Comparison of ENCODE assay signal across 1 cellular context in the genomic region with DNA sequence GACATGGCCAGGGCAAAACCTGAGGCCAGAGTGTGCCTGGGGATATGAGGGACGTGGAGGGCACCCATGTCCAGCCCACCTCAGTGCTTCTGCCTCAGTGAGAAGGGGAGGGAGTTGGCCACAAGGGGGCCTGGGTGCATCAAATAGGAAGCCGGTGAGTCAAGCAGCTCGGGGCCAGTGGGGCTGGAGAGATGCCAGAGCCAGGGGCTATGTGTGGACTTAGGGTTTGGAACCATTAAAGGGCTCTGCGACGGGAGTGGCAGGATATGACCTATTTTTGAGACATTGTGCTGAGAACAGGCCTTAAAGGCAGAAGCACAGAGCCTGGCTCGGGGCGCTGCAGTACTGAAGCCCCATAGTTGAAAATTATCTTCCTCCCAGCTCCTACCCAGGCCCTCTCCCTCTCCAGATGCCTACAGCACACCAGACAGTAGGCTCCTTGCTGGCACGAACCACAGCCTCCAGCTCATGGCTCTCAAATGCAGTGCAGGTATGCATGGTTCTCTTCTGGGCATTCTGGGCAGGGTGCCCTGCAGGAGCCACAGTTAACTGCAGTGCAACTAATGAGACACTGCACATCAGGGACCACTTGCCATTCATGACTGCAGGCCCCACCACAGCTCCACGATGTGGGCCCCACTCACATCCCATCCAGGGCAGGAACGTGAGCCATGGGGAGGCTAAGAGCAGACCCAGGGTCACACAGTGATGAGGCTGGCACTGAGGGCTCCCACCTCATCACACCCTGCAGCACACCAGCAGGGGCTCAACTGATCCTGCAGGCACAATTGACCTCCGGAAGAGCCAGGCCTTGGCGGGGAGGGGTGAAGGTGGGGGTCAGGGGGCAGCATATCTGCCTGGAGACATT.
TF ChIP-seq lines count a peak whose summit lies in the region.

No MANE protein-coding gene starts in this region.

TF ChIP-seq in GM23338, 12 proteins besides CTCF, POLR2A, EP300 and RAD21:
- no peak for TF ChIP-seq STAT1 (IDR thresholded peaks at IDR 0.05; ENCODE audit: unreplicated experiment)
- TF ChIP-seq EZH2 (IDR thresholded peaks at IDR 0.05; ENCODE audit: low read depth, unreplicated experiment): no peak
- no peak for TF ChIP-seq ETS1 (IDR thresholded peaks at IDR 0.05)
TF ChIP-seq in GM23338: peak in this region for 0.
